Comparison of ENCODE assay signal across 26 cellular contexts in genomic region chr7:121334376-121334775, GRCh38. TPM values are rescaled to one million over a fixed set of nuclear protein-coding genes. Genes with fewer than 3 reads are reported as not detected.
DNase-seq lines count a peak whose midpoint lies in the region; ATAC-seq, FAIRE-seq and TF ChIP-seq lines count a peak whose summit lies in the region.
"Had no signal": no experiment of that assay in that cellular context is flagged by ENCODE, and none has a peak within 500 bp of the region (broad histone marks: within the 10 kb centered on the region; RNA-seq: fewer than 3 reads in every experiment).

No MANE protein-coding gene starts in this region.

- peaks cover 39% of the 10 kb centered on the region for H3K27me3 Mint-ChIP-seq in activated naive CD8-positive, alpha-beta T cell treated with anti-CD3 and anti-CD28 coated beads for 36 hours

- H3K9me3 ChIP-seq in BLaER1 (no peaks in the 10 kb centered on the region), K562 (replicated peaks; ENCODE audit: control insufficient read depth, insufficient read depth, low read depth, low read length) (no peaks in the 10 kb centered on the region)
- H3K9me3 ChIP-seq in BLaER1 treated with 17β-estradiol and CSF1 and Interleukin-3, amounts not matched to agents 10 nM and 100 nM (replicated peaks in 1 of 11) = no peaks in the 10 kb centered on the region
- H3K9me3 ChIP-seq: BE2C had no signal

- no peak overlapping the region for H3K27ac Mint-ChIP-seq in activated naive CD8-positive, alpha-beta T cell treated with anti-CD3 and anti-CD28 coated beads for 36 hours
- H3K27ac Mint-ChIP-seq: CD14-positive monocyte; CD4-positive, alpha-beta memory T cell; CD4-positive, CD25-positive, alpha-beta regulatory T cell; CD8-positive, alpha-beta memory T cell had no signal

- H3K4me3 ChIP-seq in BLaER1 (peak overlapping the region; percentile 70), K562 (no peak overlapping the region)
- H3K4me3 ChIP-seq in BLaER1 treated with 17β-estradiol and CSF1 and Interleukin-3, amounts not matched to agents 10 nM and 100 nM = peak overlapping the region; percentile 29 to 75 (median 55)
- H3K4me3 ChIP-seq: GM12878 had no signal

- POLR2A ChIA-PET in K562 (lab: Yijun Ruan, JAX) = no interaction called here

- in situ Hi-C loops in K562 (cut with MboI) = no loop called here

- no peaks in the 10 kb centered on the region for H3K79me2 ChIP-seq in K562 (ENCODE audit: control insufficient read depth, insufficient read depth, low read length)

- BruUV-seq in K562 (replicated peaks; lab: Mats Ljungman, UMichigan) = no TSS peak

- CTCF ChIA-PET in K562 (lab: Yijun Ruan, JAX; ENCODE audit: low intra/inter-chr PET ratio) = no interaction called here

- no peak for TF ChIP-seq POLR2A in K562 (conservative IDR thresholded peaks at IDR 0.05)

- TF ChIP-seq CTCF in K562 (IDR thresholded peaks at IDR 0.05 in 2 of 3, conservative IDR thresholded peaks at IDR 0.05 in 1 of 3; ENCODE audit: insufficient read depth in 2 of 3, low read depth in 1 of 3, low read length in 3 of 3) = no peak

- intact Hi-C loops in K562 (cut with micrococcal nuclease) = loop anchor here (10.0 kb wide), 1 partner anchor 660 kb away; no protein-coding TSS in a partner anchor

- H3K27ac ChIP-seq in BLaER1 (peak overlapping the region; percentile 91), K562 (ENCODE audit: extremely low read depth, low read depth, low read length) (no peak overlapping the region)
- peak overlapping the region; percentile 52 to 82 (median 77) for H3K27ac ChIP-seq in BLaER1 treated with 17β-estradiol and CSF1 and Interleukin-3, amounts not matched to agents 10 nM and 100 nM

- no peak overlapping the region for H2AFZ ChIP-seq in K562 (ENCODE audit: low read depth, low read length)

- TF ChIP-seq RAD21 in K562 (CRISPR knock-in tag; conservative IDR thresholded peaks at IDR 0.05 in 1 of 2, IDR thresholded peaks at IDR 0.05 in 1 of 2) = no peak

- H3K4me1 ChIP-seq in BLaER1 (peaks cover 11% of the 10 kb centered on the region), K562 (replicated peaks in 1 of 2; ENCODE audit: control insufficient read depth in 2 of 2, insufficient read depth in 2 of 2, low read length in 2 of 2) (peaks cover 0 to 13% of the 10 kb centered on the region in 2 experiments; a peak in 4 of 5 replicates)
- peaks cover 17 to 29% (median 24%) of the 10 kb centered on the region in 10 experiments; a peak in 19 of 20 replicates for H3K4me1 ChIP-seq in BLaER1 treated with 17β-estradiol and CSF1 and Interleukin-3, amounts not matched to agents 10 nM and 100 nM
- H3K4me1 ChIP-seq: BE2C had no signal

- H3K27me3 ChIP-seq in BLaER1 = peaks cover 67% of the 10 kb centered on the region
- peaks cover 76 to 96% (median 84%) of the 10 kb centered on the region in 11 experiments for H3K27me3 ChIP-seq in BLaER1 treated with 17β-estradiol and CSF1 and Interleukin-3, amounts not matched to agents 10 nM and 100 nM
- peaks cover 20 to 39% of the 10 kb centered on the region in 2 experiments for H3K27me3 ChIP-seq in K562 (ENCODE audit: control insufficient read depth in 2 of 2, insufficient read depth in 2 of 2, low read length in 2 of 2)

- FAIRE-seq in K562 (lab: Jason Lieb, UNC) = no peak
- FAIRE-seq: GM12878, GM18507, GM19239 had no signal

- H3K36me3 ChIP-seq in BLaER1 (peaks cover 70% of the 10 kb centered on the region), K562 (ENCODE audit: control insufficient read depth, insufficient read depth, low read length) (no peaks in the 10 kb centered on the region)
- peaks cover 0 to 72% (median 24%) of the 10 kb centered on the region in 11 experiments; a peak in 13 of 22 replicates for H3K36me3 ChIP-seq in BLaER1 treated with 17β-estradiol and CSF1 and Interleukin-3, amounts not matched to agents 10 nM and 100 nM
- H3K36me3 ChIP-seq: BE2C had no signal

- ATAC-seq in K562 (no peak), GM18909 (IDR thresholded peaks at IDR 0.05; ENCODE audit: poor library complexity, unreplicated experiment) (no peak)
- ATAC-seq: GM12878 had no signal

- H4K20me1 ChIP-seq in BLaER1 (peaks cover 93% of the 10 kb centered on the region), K562 (replicated peaks; ENCODE audit: control insufficient read depth, insufficient read depth, low read length) (0 out of 2 replicates have a peak, but pooled peaks cover 3% of the 10 kb centered on the region)
- H4K20me1 ChIP-seq in BLaER1 treated with 17β-estradiol and CSF1 and Interleukin-3, amounts not matched to agents 10 nM and 100 nM = peaks cover 0 to 69% (median 14%) of the 10 kb centered on the region in 11 experiments; a peak in 17 of 22 replicates

- 26% methylated on average over 4 of the region's 4 CpGs for WGBS in K562 (ENCODE audit: insufficient coverage, low coverage, missing lambda C conversion rate)

- peaks cover 3% of the 10 kb centered on the region for H3K4me1 Mint-ChIP-seq in activated naive CD8-positive, alpha-beta T cell treated with anti-CD3 and anti-CD28 coated beads for 36 hours

- H3K4me2 ChIP-seq in BLaER1 (peak overlapping the region; percentile 60), K562 (ENCODE audit: insufficient read depth, low read length) (no peak overlapping the region)
- peak overlapping the region; percentile 37 to 74 (median 63) for H3K4me2 ChIP-seq in BLaER1 treated with 17β-estradiol and CSF1 and Interleukin-3, amounts not matched to agents 10 nM and 100 nM

- no peaks in the 10 kb centered on the region for H3K9me1 ChIP-seq in K562 (ENCODE audit: control insufficient read depth, insufficient read depth, low read length)

- no peak for TF ChIP-seq EP300 in K562 (IDR thresholded peaks at IDR 0.05; ENCODE audit: low read length)

- no peaks in the 10 kb centered on the region for H3K9me3 Mint-ChIP-seq in activated naive CD8-positive, alpha-beta T cell treated with anti-CD3 and anti-CD28 coated beads for 36 hours
- H3K9me3 Mint-ChIP-seq: CD4-positive, alpha-beta memory T cell; CD4-positive, CD25-positive, alpha-beta regulatory T cell; CD8-positive, alpha-beta memory T cell had no signal

- peaks cover 4% of the 10 kb centered on the region for H3K36me3 Mint-ChIP-seq in activated naive CD8-positive, alpha-beta T cell treated with anti-CD3 and anti-CD28 coated beads for 36 hours
- H3K36me3 Mint-ChIP-seq: CD14-positive monocyte had no signal

- DNase-seq in K562 (ENCODE audit: extremely low read depth in 1 of 4, low spot score in 3 of 4) = no peak
- no peak for DNase-seq in activated naive CD8-positive, alpha-beta T cell treated with anti-CD3 and anti-CD28 coated beads for 36 hours
- DNase-seq: 8988T; ACHN; BE2C; C1 segment of cervical spinal cord; CD4-positive, alpha-beta memory T cell; CD4-positive, CD25-positive, alpha-beta regulatory T cell; CD8-positive, alpha-beta memory T cell; COR-L47; DMS 273 treated with DMSO at 0.1 percent for 48 hours; DMS153; DMS53; DMS79; DND-41; EL; GDM1 had no signal

- H3K9ac ChIP-seq in BLaER1 (peak overlapping the region; percentile 84), K562 (ENCODE audit: insufficient read depth in 1 of 2, low read depth in 2 of 2, low read length in 2 of 2) (no peak overlapping the region)
- peak overlapping the region; percentile 72 to 81 (median 78) for H3K9ac ChIP-seq in BLaER1 treated with 17β-estradiol and CSF1 and Interleukin-3, amounts not matched to agents 10 nM and 100 nM

- no peak overlapping the region for H3K4me3 Mint-ChIP-seq in activated naive CD8-positive, alpha-beta T cell treated with anti-CD3 and anti-CD28 coated beads for 36 hours
- H3K4me3 Mint-ChIP-seq: CD14-positive monocyte; CD4-positive, alpha-beta memory T cell; CD4-positive, CD25-positive, alpha-beta regulatory T cell; CD8-positive, alpha-beta memory T cell had no signal

TF ChIP-seq in K562, 482 proteins besides CTCF, POLR2A, EP300 and RAD21:
- TF ChIP-seq CBX8 (IDR thresholded peaks at IDR 0.05; ENCODE audit: borderline replicate concordance, extremely low read depth, low read depth, low read length, poor library complexity, severe bottlenecking) (peak; percentile 90), RBM14 (IDR thresholded peaks at IDR 0.05; ENCODE audit: borderline replicate concordance, insufficient read depth, low read depth, low read length) (no peak), CBX2 (IDR thresholded peaks at IDR 0.05; ENCODE audit: insufficient read depth, low read length, poor library complexity, severe bottlenecking) (peak; percentile 97), NFE2 (IDR thresholded peaks at IDR 0.05; ENCODE audit: low read depth) (no peak), BMI1 (IDR thresholded peaks at IDR 0.05; ENCODE audit: low read length) (peak; percentile 29; the same call in 1 of the 2 replicates), GTF2A2 (tag; IDR thresholded peaks at IDR 0.05) (no peak), RNF2 (IDR thresholded peaks at IDR 0.05) (peak; percentile 13; the same call in 1 of the 2 replicates), SPI1 (IDR thresholded peaks at IDR 0.05; ENCODE audit: borderline replicate concordance, low read depth, low read length) (no peak), NR2C2 (CRISPR knock-in tag; IDR thresholded peaks at IDR 0.05) (no peak), NR2C2 (tag; IDR thresholded peaks at IDR 0.05) (no peak), SREBF1 (IDR thresholded peaks at IDR 0.05; ENCODE audit: borderline replicate concordance, low read depth, low read length) (no peak)

RNA-seq across cellular contexts. Expression of gene WNT16, which starts 5.6 kb away (rescaled TPM):
- total RNA-seq in K562 (2011; cell fraction: chromatin; rRNA removed; ENCODE audit: low replicate concordance) = not detected in 2 replicates
- not detected in 2 replicates for total RNA-seq in K562 (2011; cell fraction: nucleolus; rRNA removed)
- not detected in 2 replicates for total RNA-seq in K562 (2011; cell fraction: nucleoplasm; rRNA removed)
- not detected in 2 replicates for total RNA-seq in K562 (2014; rRNA removed)
- total RNA-seq in K562 (2014; rRNA removed; fragmentation: Illumina TruSeq; extraction: Trizol) = not detected in 2 replicates
- not detected in 2 replicates for total RNA-seq in K562 (2015; rRNA removed; fragmentation: Illumina TruSeq; extraction: Trizol)
- not detected in 2 replicates for total RNA-seq in K562 (2021)
- not detected in 2 replicates for polyA plus RNA-seq in K562 (2011; rRNA removed)
- polyA plus RNA-seq in K562 (2011; cell fraction: cytosol; rRNA removed) = not detected in 2 replicates
- not detected in 2 replicates for polyA plus RNA-seq in K562 (2011; cell fraction: nucleus; rRNA removed)
- polyA plus RNA-seq in K562 (2012) = 0.05 and 0.15 TPM in 2 replicates
- polyA plus RNA-seq in K562 (2014; fragmentation: Illumina TruSeq; extraction: Trizol) = not detected in 2 replicates
- polyA plus RNA-seq in K562 (2014; fragmentation: Nextera tagmentation; extraction: Ambion mirVana) = under 1 TPM; 0.06 to 0.07 TPM
- not detected in 2 replicates for polyA plus RNA-seq in K562 (2014; rRNA removed)
- not detected in 2 replicates for polyA minus RNA-seq in K562 (2011; rRNA and poly(A)+ RNA removed)
- not detected in 2 replicates for polyA minus RNA-seq in K562 (2011; cell fraction: cytosol; rRNA and poly(A)+ RNA removed)
- polyA minus RNA-seq in K562 (2011; cell fraction: nucleus; rRNA and poly(A)+ RNA removed) = not detected in 2 replicates
- not detected for total RNA-seq in activated naive CD8-positive, alpha-beta T cell treated with anti-CD3 and anti-CD28 coated beads for 36 hours
- total RNA-seq: A673; CD4-positive, alpha-beta memory T cell; CD4-positive, CD25-positive, alpha-beta regulatory T cell; G401 had no signal
- polyA plus RNA-seq: CD14-positive monocyte; CD4-positive, alpha-beta memory T cell; CD8-positive, alpha-beta memory T cell had no signal

Comparison
In these comparisons a context has a peak if more than half of its experiments do, and no peak if none do; other contexts are left out.
1. H3K9ac ChIP-seq: peak in BLaER1 (single experiment) and BLaER1 treated with 17β-estradiol and CSF1 and Interleukin-3, amounts not matched to agents 10 nM and 100 nM (11 of 11); none in K562 (0 of 2).